In the genomic region with DNA sequence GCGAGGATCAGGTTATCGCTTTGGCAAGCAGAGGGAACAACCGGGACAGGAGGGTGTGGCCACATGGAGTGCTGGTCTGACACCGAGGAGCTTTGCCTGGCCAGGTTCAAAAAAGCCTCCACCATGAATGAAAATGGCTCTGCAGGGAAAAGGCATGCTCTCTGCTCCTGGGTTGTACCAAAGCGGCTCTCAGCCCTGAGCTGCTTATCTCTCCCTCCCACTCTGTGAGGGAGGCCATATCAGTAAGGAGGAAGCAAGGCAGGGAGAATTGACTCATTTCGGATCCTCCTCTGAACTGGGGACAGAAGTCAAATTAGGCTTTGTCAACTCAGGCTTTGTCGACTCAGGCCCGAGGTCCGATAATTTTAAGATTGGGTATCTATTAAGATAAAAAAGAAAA, we compare ENCODE assay signal across 1 cellular context.
TF ChIP-seq lines count a peak whose summit lies in the region.

No MANE protein-coding gene starts in this region.

TF ChIP-seq in GM23338, 12 proteins besides CTCF, POLR2A, EP300 and RAD21 (continued from another document):
- TF ChIP-seq, protein P1, sequence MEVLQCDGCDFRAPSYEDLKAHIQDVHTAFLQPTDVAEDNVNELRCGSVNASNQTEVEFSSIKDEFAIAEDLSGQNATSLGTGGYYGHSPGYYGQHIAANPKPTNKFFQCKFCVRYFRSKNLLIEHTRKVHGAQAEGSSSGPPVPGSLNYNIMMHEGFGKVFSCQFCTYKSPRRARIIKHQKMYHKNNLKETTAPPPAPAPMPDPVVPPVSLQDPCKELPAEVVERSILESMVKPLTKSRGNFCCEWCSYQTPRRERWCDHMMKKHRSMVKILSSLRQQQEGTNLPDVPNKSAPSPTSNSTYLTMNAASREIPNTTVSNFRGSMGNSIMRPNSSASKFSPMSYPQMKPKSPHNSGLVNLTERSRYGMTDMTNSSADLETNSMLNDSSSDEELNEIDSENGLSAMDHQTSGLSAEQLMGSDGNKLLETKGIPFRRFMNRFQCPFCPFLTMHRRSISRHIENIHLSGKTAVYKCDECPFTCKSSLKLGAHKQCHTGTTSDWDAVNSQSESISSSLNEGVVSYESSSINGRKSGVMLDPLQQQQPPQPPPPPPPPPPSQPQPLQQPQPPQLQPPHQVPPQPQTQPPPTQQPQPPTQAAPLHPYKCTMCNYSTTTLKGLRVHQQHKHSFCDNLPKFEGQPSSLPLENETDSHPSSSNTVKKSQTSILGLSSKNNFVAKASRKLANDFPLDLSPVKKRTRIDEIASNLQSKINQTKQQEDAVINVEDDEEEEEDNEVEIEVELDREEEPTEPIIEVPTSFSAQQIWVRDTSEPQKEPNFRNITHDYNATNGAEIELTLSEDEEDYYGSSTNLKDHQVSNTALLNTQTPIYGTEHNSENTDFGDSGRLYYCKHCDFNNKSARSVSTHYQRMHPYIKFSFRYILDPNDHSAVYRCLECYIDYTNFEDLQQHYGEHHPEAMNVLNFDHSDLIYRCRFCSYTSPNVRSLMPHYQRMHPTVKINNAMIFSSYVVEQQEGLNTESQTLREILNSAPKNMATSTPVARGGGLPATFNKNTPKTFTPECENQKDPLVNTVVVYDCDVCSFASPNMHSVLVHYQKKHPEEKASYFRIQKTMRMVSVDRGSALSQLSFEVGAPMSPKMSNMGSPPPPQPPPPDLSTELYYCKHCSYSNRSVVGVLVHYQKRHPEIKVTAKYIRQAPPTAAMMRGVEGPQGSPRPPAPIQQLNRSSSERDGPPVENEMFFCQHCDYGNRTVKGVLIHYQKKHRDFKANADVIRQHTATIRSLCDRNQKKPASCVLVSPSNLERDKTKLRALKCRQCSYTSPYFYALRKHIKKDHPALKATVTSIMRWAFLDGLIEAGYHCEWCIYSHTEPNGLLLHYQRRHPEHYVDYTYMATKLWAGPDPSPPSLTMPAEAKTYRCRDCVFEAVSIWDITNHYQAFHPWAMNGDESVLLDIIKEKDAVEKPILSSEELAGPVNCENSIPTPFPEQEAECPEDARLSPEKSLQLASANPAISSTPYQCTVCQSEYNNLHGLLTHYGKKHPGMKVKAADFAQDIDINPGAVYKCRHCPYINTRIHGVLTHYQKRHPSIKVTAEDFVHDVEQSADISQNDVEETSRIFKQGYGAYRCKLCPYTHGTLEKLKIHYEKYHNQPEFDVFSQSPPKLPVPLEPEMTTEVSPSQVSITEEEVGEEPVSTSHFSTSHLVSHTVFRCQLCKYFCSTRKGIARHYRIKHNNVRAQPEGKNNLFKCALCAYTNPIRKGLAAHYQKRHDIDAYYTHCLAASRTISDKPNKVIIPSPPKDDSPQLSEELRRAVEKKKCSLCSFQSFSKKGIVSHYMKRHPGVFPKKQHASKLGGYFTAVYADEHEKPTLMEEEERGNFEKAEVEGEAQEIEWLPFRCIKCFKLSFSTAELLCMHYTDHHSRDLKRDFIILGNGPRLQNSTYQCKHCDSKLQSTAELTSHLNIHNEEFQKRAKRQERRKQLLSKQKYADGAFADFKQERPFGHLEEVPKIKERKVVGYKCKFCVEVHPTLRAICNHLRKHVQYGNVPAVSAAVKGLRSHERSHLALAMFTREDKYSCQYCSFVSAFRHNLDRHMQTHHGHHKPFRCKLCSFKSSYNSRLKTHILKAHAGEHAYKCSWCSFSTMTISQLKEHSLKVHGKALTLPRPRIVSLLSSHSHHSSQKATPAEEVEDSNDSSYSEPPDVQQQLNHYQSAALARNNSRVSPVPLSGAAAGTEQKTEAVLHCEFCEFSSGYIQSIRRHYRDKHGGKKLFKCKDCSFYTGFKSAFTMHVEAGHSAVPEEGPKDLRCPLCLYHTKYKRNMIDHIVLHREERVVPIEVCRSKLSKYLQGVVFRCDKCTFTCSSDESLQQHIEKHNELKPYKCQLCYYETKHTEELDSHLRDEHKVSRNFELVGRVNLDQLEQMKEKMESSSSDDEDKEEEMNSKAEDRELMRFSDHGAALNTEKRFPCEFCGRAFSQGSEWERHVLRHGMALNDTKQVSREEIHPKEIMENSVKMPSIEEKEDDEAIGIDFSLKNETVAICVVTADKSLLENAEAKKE (CRISPR knock-in tag; IDR thresholded peaks at IDR 0.05): no peak
TF ChIP-seq in GM23338: peak in this region for 0.
